ENCODE assay signal across 24 cellular contexts in genomic region chr16:22681551-22681880, GRCh38.
"Had no signal": no experiment of that assay in that cellular context is flagged by ENCODE, and none has a peak within 500 bp of the region (broad histone marks: within the 10 kb centered on the region; RNA-seq: fewer than 3 reads in every experiment).

No MANE protein-coding gene starts in this region.

- H3K27ac ChIP-seq: dorsolateral prefrontal cortex, epithelial cell of prostate, gastrocnemius medialis, heart left ventricle, hepatocyte, left lung, psoas muscle, skin epidermis, spleen, testis, tibial artery had no signal

- H3K4me1 ChIP-seq: psoas muscle had no signal

- DNase-seq: cerebellar nuclear complex; dorsolateral prefrontal cortex; effector CD4-positive, alpha-beta T cell; gastrocnemius medialis; heart left ventricle; left cardiac atrium; left lung; mesenchymal stem cell; midbrain; naive thymus-derived CD4-positive, alpha-beta T cell; nucleus accumbens; psoas muscle; right cardiac atrium; spleen; stimulated activated CD4-positive, alpha-beta T cell treated with anti-CD3 and anti-CD28 coated beads, Interleukin-4, amount 100 ng/mL, for 4 hours; stimulated activated naive CD8-positive, alpha-beta T cell treated with anti-CD3 and anti-CD28 coated beads, Interleukin-15, Interleukin-2, amounts not matched to agents 100 U/mL and 50 U/mL, for 24 hours; substantia nigra; testis had no signal

- H3K36me3 ChIP-seq: gastrocnemius medialis, heart left ventricle, left lung, spleen, tibial artery had no signal

- FAIRE-seq: islet of Langerhans had no signal

- H3K79me2 ChIP-seq: hepatocyte had no signal

- H3K4me3 ChIP-seq: dorsolateral prefrontal cortex, gastrocnemius medialis, heart left ventricle, hepatocyte, left lung, psoas muscle, skin epidermis, spleen, testis, tibial artery had no signal

- H2AFZ ChIP-seq: hepatocyte had no signal

- H3K4me2 ChIP-seq: hepatocyte had no signal

- H3K27me3 ChIP-seq: gastrocnemius medialis, testis had no signal

- ATAC-seq: gastrocnemius medialis; heart left ventricle; left cardiac atrium; left lung; naive thymus-derived CD4-positive, alpha-beta T cell; psoas muscle; right cardiac atrium; stimulated activated memory B cell treated with anti-CD40 and anti-IgM and Interleukin-4, amounts not matched to agents 10 μg/mL and 1 μg/mL and 100 μg/mL, for 72 hours; stimulated activated naive CD8-positive, alpha-beta T cell treated with anti-CD3 and anti-CD28 coated beads, Interleukin-15, Interleukin-2, amounts not matched to agents 100 U/mL and 50 U/mL, for 24 hours had no signal

- H3K9me3 ChIP-seq: gastrocnemius medialis, left lung, psoas muscle, testis, tibial artery had no signal
